8 cellular contexts compared by ENCODE assay signal in genomic region chr18:5238371-5238758, GRCh38. TPM values are rescaled to one million over a fixed set of nuclear protein-coding genes. Genes with fewer than 3 reads are reported as not detected.
DNase-seq lines count a peak whose midpoint lies in the region; ATAC-seq and TF ChIP-seq lines count a peak whose summit lies in the region.

No MANE protein-coding gene starts in this region.

- peak overlapping the region; percentile 75 for H2AFZ ChIP-seq in Loucy (ENCODE audit: low read length)

- POLR2A ChIA-PET in naive thymus-derived CD4-positive, alpha-beta T cell (lab: Charles Lee), result interaction anchor here (0.6 to 8.2 kb wide), 22 partner anchors 8 to 1789 kb away, joined by 3 to 267 read pairs (median 6); partner anchors contain the start of genes TGIF1 and ZBTB14

- ATAC-seq in GM21723 (IDR thresholded peaks at IDR 0.05; ENCODE audit: unreplicated experiment), result peak; percentile 51
- ATAC-seq in activated T-cell treated with anti-CD3 and anti-CD28 coated beads, Interleukin-2, amount 50 U/mL, for 4 hours, result peak; percentile 48 to 55
- ATAC-seq in naive thymus-derived CD4-positive, alpha-beta T cell, result peak; percentile 54

- H3K9me3 Mint-ChIP-seq in activated T-cell treated with anti-CD3 and anti-CD28 coated beads, Interleukin-2, amount 50 U/mL, for 4 hours, result peaks cover 6% of the 10 kb centered on the region
- peaks cover 0 to 33% (median 2%) of the 10 kb centered on the region in 11 donors for H3K9me3 Mint-ChIP-seq in naive thymus-derived CD4-positive, alpha-beta T cell

- H3K27me3 ChIP-seq in Loucy (ENCODE audit: insufficient read depth, low read length, poor library complexity, severe bottlenecking) (peaks cover 8% of the 10 kb centered on the region), esophagus squamous epithelium (no peaks in the 10 kb centered on the region), testis (no peaks in the 10 kb centered on the region)
- no peaks in the 10 kb centered on the region for H3K27me3 ChIP-seq in naive thymus-derived CD4-positive, alpha-beta T cell (ENCODE audit: control insufficient read depth in 2 of 2, insufficient read depth in 2 of 2, low read length in 2 of 2)

- peak overlapping the region; percentile 77 for H3K4me2 ChIP-seq in Loucy (ENCODE audit: low read depth, low read length, poor library complexity, severe bottlenecking)

- H3K27me3 Mint-ChIP-seq in activated T-cell treated with anti-CD3 and anti-CD28 coated beads, Interleukin-2, amount 50 U/mL, for 4 hours (ENCODE audit: low read depth), result peaks cover 2% of the 10 kb centered on the region
- peaks cover 0 to 7% (median 0%) of the 10 kb centered on the region in 5 donors for H3K27me3 Mint-ChIP-seq in naive thymus-derived CD4-positive, alpha-beta T cell

- H3F3A ChIP-seq in Loucy (ENCODE audit: low read depth), result no peaks in the 10 kb centered on the region

- H3K9me3 ChIP-seq in Loucy (ENCODE audit: insufficient read depth, low read depth, low read length) (no peaks in the 10 kb centered on the region), esophagus squamous epithelium (no peaks in the 10 kb centered on the region), testis (no peaks in the 10 kb centered on the region)
- no peaks in the 10 kb centered on the region for H3K9me3 ChIP-seq in naive thymus-derived CD4-positive, alpha-beta T cell (ENCODE audit: control insufficient read depth in 2 of 3, low read length in 3 of 3)

- DNase-seq in GM04504 (ENCODE audit: low read depth) (peak; percentile 8), esophagus squamous epithelium (lab: John Stamatoyannopoulos, UW) (no peak), testis (peak; percentile 39), NCI-H524 treated with DMSO at 0.1 percent for 48 hours (lab: John Stamatoyannopoulos, UW) (no peak)
- DNase-seq in activated T-cell treated with anti-CD3 and anti-CD28 coated beads, Interleukin-2, amount 50 U/mL, for 4 hours, result peak; percentile 27
- peak in 1 of 9 donors; percentile 53 for DNase-seq in naive thymus-derived CD4-positive, alpha-beta T cell

- H3K4me1 Mint-ChIP-seq in activated T-cell treated with anti-CD3 and anti-CD28 coated beads, Interleukin-2, amount 50 U/mL, for 4 hours (ENCODE audit: low read depth), result peaks cover 41% of the 10 kb centered on the region
- peaks cover 16 to 76% (median 45%) of the 10 kb centered on the region in 7 donors for H3K4me1 Mint-ChIP-seq in naive thymus-derived CD4-positive, alpha-beta T cell

- no peak for TF ChIP-seq POLR2A in esophagus squamous epithelium (IDR thresholded peaks at IDR 0.05)
- TF ChIP-seq POLR2A in testis (IDR thresholded peaks at IDR 0.05), result no peak

- H3K27ac ChIP-seq in esophagus squamous epithelium (peak overlapping the region; percentile 90 to 99 (median 96)), testis (peak overlapping the region; percentile 98 to 99)
- peak overlapping the region; percentile 90 for H3K27ac ChIP-seq in naive thymus-derived CD4-positive, alpha-beta T cell (ENCODE audit: low read depth, low read length)

- no peaks in the 10 kb centered on the region for H3K79me2 ChIP-seq in Loucy (ENCODE audit: insufficient read depth, low read length)

- intact Hi-C loops in esophagus squamous epithelium (cut with DNase I), result loop anchor here (5.0 kb wide), 1 partner anchor 59 kb away; the partner anchor contains the start of gene ZBTB14
- intact Hi-C loops in naive thymus-derived CD4-positive, alpha-beta T cell (cut with micrococcal nuclease), result loop anchor here (1.0 to 5.0 kb wide), 5 partner anchors 58 to 1791 kb away; no protein-coding TSS in a partner anchor
- intact Hi-C loops in testis (cut with DNase I; ENCODE audit: low total_unique reads), result no loop called here

- H3K27ac Mint-ChIP-seq in naive thymus-derived CD4-positive, alpha-beta T cell, result peak overlapping the region; percentile 97 to 99 (median 98)

- peak overlapping the region; percentile 74 for H3K9ac ChIP-seq in Loucy (ENCODE audit: low read depth, low read length, poor library complexity, severe bottlenecking)

- H3K4me3 ChIP-seq in Loucy (ENCODE audit: low read length, poor library complexity, severe bottlenecking), result peak overlapping the region; percentile 79
- H3K4me3 ChIP-seq in esophagus squamous epithelium, result peak overlapping the region; percentile 74 to 95 (median 80)
- H3K4me3 ChIP-seq in naive thymus-derived CD4-positive, alpha-beta T cell (ENCODE audit: low read length), result peak overlapping the region; percentile 89
- H3K4me3 ChIP-seq in testis, result peak overlapping the region; percentile 83 to 93

- no peaks in the 10 kb centered on the region for H3K36me3 ChIP-seq in Loucy (ENCODE audit: insufficient read depth, low read length)
- peaks cover 0 to 31% (median 0%) of the 10 kb centered on the region in 3 donors for H3K36me3 ChIP-seq in esophagus squamous epithelium
- H3K36me3 ChIP-seq in naive thymus-derived CD4-positive, alpha-beta T cell (ENCODE audit: control insufficient read depth in 2 of 3, insufficient read depth in 3 of 3, low read length in 3 of 3), result peaks cover 0 to 24% (median 0%) of the 10 kb centered on the region in 3 experiments
- no peaks in the 10 kb centered on the region for H3K36me3 ChIP-seq in testis (ENCODE audit: low read depth, missing control alignments)

- peaks cover 28% of the 10 kb centered on the region for H3K36me3 Mint-ChIP-seq in activated T-cell treated with anti-CD3 and anti-CD28 coated beads, Interleukin-2, amount 50 U/mL, for 4 hours (ENCODE audit: insufficient read depth)
- peaks cover 12 to 42% (median 34%) of the 10 kb centered on the region in 5 donors for H3K36me3 Mint-ChIP-seq in naive thymus-derived CD4-positive, alpha-beta T cell

- peak overlapping the region; percentile 94 for H3K4me3 Mint-ChIP-seq in activated T-cell treated with anti-CD3 and anti-CD28 coated beads, Interleukin-2, amount 50 U/mL, for 4 hours
- peak overlapping the region; percentile 93 to 98 (median 96) for H3K4me3 Mint-ChIP-seq in naive thymus-derived CD4-positive, alpha-beta T cell

- CTCF ChIA-PET in naive thymus-derived CD4-positive, alpha-beta T cell (lab: Charles Lee), result interaction anchor here (1.0 to 3.0 kb wide), 5 partner anchors 9 to 80 kb away, joined by 3 to 23 read pairs (median 5); partner anchors contain the start of gene ZBTB14

- H4K20me1 ChIP-seq in Loucy (ENCODE audit: insufficient read depth, low read length, poor library complexity, severe bottlenecking), result no peaks in the 10 kb centered on the region

- H3K9me2 ChIP-seq in Loucy (replicated peaks; ENCODE audit: low read depth, low read length), result no peaks in the 10 kb centered on the region

- H3K4me1 ChIP-seq in Loucy (ENCODE audit: insufficient read depth, low read length, poor library complexity, severe bottlenecking) (no peaks in the 10 kb centered on the region), esophagus squamous epithelium (peaks cover 0 to 40% (median 25%) of the 10 kb centered on the region in 3 donors), testis (peaks cover 10% of the 10 kb centered on the region)
- peaks cover 13 to 16% of the 10 kb centered on the region in 2 donors for H3K4me1 ChIP-seq in naive thymus-derived CD4-positive, alpha-beta T cell (ENCODE audit: control insufficient read depth in 2 of 2, insufficient read depth in 2 of 2, low read length in 2 of 2)

- WGBS in esophagus squamous epithelium, 2 donors, result 0% methylated on average over 3 of the region's 30 CpGs; no CpG with 5 or more reads in 1 of the 2 donors
- WGBS in testis, 2 donors, result 0% methylated on average over 1 to 30 of the region's 30 CpGs

- TF ChIP-seq CTCF in Loucy (conservative IDR thresholded peaks at IDR 0.05; ENCODE audit: low read length) (no peak), esophagus squamous epithelium (IDR thresholded peaks at IDR 0.05) (no peak), testis (IDR thresholded peaks at IDR 0.05) (no peak)

RNA-seq across cellular contexts. Expression of gene AKAIN1, which starts 41.3 kb away (rescaled TPM):
- total RNA-seq in activated T-cell treated with anti-CD3 and anti-CD28 coated beads, Interleukin-2, amount 50 U/mL, for 4 hours, result not detected
- total RNA-seq in esophagus squamous epithelium, result under 1 TPM in 1 of 4 donors, not detected in 3; 0.95 TPM
- total RNA-seq in naive thymus-derived CD4-positive, alpha-beta T cell, result not detected
- polyA plus RNA-seq in naive thymus-derived CD4-positive, alpha-beta T cell, result not detected
- not detected for total RNA-seq in testis
- polyA plus RNA-seq in testis (ENCODE audit: insufficient read depth, low read depth, low replicate concordance), result not detected

RNA-seq across cellular contexts. Expression of gene ZBTB14, which starts 57.2 kb away (rescaled TPM):
- 10 to 100 TPM; 11.8 to 16.8 (median 15.8) TPM for total RNA-seq in activated T-cell treated with anti-CD3 and anti-CD28 coated beads, Interleukin-2, amount 50 U/mL, for 4 hours
- 10 to 100 TPM in 1 of 4 donors, 1 to 10 TPM in 3; 4.4 to 10.2 (median 8.0) TPM for total RNA-seq in esophagus squamous epithelium
- total RNA-seq in naive thymus-derived CD4-positive, alpha-beta T cell, result 10 to 100 TPM; 22.9 to 49.5 (median 28.6) TPM
- polyA plus RNA-seq in naive thymus-derived CD4-positive, alpha-beta T cell, result 10 to 100 TPM; 16.0 to 19.8 TPM
- 10 to 100 TPM; 17.3 to 17.7 TPM for total RNA-seq in testis
- 10.7 TPM for polyA plus RNA-seq in testis (ENCODE audit: insufficient read depth, low read depth, low replicate concordance)

Comparison
In these comparisons a context has a peak if more than half of its experiments do, and no peak if none do; other contexts are left out.
1. DNase-seq: peak in GM04504 (single experiment), activated T-cell treated with anti-CD3 and anti-CD28 coated beads, Interleukin-2, amount 50 U/mL, for 4 hours (single experiment) and testis (single experiment); none in esophagus squamous epithelium (single experiment) and NCI-H524 treated with DMSO at 0.1 percent for 48 hours (single experiment).
2. Peak in every context shown above with its lines, with median percentiles within 50 percentile points of each other: ATAC-seq, H3K4me3 ChIP-seq and H3K27ac ChIP-seq.